In the genomic region with DNA sequence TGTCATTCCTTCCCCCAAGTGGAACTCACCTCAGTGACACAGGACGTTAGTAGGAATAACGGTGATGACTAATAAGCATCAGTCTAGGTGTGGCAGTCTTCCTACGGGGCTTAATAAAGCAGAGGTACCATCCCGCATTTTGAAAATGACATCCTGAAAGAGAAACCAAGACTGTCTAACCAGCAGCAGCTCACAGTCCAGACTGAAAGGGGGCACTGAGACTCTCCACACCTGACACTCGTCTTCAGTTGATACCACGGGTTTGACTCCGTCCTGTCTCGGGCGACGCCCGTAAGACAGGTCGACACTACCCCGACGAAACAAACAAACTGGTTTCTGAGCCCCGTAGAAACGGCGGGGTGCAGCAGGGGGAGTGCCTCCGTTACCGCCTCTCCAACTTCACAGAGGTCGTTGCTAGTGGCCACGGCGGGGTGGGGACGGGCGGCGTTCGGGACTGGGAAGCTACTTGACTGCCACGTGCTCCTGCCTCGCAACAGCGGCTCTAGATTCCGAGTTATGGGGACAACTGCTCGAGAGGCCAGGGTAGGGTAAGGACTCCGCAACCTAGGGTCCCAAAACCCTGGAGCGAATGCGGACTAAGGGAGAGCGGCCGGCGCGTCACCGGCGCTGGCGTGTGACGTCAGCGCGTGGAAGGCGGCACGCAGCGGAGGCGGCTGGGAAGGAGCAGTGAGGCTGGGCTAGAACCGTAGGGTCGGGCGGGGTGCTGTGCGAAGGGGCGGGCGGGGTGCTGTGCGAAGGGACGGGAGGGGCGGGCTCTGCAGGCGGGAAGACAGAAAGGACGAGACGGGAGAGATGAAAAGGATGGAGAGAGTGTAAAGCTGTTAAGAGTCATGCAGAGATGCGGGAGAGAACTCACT, we compare ENCODE assay signal across 1 cellular context.
A peak's percentile ranks its signal among the peaks of the same experiment; 100 is the strongest.
TF ChIP-seq lines count a peak whose summit lies in the region.

A gene with protein sequence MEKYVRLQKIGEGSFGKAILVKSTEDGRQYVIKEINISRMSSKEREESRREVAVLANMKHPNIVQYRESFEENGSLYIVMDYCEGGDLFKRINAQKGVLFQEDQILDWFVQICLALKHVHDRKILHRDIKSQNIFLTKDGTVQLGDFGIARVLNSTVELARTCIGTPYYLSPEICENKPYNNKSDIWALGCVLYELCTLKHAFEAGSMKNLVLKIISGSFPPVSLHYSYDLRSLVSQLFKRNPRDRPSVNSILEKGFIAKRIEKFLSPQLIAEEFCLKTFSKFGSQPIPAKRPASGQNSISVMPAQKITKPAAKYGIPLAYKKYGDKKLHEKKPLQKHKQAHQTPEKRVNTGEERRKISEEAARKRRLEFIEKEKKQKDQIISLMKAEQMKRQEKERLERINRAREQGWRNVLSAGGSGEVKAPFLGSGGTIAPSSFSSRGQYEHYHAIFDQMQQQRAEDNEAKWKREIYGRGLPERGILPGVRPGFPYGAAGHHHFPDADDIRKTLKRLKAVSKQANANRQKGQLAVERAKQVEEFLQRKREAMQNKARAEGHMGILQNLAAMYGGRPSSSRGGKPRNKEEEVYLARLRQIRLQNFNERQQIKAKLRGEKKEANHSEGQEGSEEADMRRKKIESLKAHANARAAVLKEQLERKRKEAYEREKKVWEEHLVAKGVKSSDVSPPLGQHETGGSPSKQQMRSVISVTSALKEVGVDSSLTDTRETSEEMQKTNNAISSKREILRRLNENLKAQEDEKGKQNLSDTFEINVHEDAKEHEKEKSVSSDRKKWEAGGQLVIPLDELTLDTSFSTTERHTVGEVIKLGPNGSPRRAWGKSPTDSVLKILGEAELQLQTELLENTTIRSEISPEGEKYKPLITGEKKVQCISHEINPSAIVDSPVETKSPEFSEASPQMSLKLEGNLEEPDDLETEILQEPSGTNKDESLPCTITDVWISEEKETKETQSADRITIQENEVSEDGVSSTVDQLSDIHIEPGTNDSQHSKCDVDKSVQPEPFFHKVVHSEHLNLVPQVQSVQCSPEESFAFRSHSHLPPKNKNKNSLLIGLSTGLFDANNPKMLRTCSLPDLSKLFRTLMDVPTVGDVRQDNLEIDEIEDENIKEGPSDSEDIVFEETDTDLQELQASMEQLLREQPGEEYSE (N-terminal part only) (minus strand): TSS at position 593 of the 878 bp plus-strand sequence. CDS start 9,953 bp downstream, outside the sequence.

TF ChIP-seq in K562, 482 proteins besides CTCF, POLR2A, EP300 and RAD21 (continued from another document and continues in another):
- TF ChIP-seq, protein P1, sequence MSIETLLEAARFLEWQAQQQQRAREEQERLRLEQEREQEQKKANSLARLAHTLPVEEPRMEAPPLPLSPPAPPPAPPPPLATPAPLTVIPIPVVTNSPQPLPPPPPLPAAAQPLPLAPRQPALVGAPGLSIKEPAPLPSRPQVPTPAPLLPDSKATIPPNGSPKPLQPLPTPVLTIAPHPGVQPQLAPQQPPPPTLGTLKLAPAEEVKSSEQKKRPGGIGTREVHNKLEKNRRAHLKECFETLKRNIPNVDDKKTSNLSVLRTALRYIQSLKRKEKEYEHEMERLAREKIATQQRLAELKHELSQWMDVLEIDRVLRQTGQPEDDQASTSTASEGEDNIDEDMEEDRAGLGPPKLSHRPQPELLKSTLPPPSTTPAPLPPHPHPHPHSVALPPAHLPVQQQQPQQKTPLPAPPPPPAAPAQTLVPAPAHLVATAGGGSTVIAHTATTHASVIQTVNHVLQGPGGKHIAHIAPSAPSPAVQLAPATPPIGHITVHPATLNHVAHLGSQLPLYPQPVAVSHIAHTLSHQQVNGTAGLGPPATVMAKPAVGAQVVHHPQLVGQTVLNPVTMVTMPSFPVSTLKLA (conservative IDR thresholded peaks at IDR 0.05), result peak; percentile 87 to 95
- TF ChIP-seq U2AF1 (optimal IDR thresholded peaks at IDR 0.05; ENCODE audit: low read depth, low read length) (no peak), ARID2 (IDR thresholded peaks at IDR 0.05) (0 out of 2 replicates have a peak, but pooled peaks have one; percentile 8), ZFX (CRISPR knock-in tag; IDR thresholded peaks at IDR 0.05) (peak; percentile 40; the same call in 1 of the 2 replicates), HNRNPLL (IDR thresholded peaks at IDR 0.05; ENCODE audit: low read depth, low read length, poor library complexity, severe bottlenecking) (peak; percentile 86), TCF3 (CRISPR knock-in tag; IDR thresholded peaks at IDR 0.05) (peak; percentile 29), TCF7 (IDR thresholded peaks at IDR 0.05; ENCODE audit: borderline replicate concordance) (0 out of 2 replicates have a peak, but pooled peaks have one; percentile 46), SUPT5H (IDR thresholded peaks at IDR 0.05) (peak; percentile 97), CTBP1 (IDR thresholded peaks at IDR 0.05; ENCODE audit: borderline replicate concordance) (0 out of 2 replicates have a peak, but pooled peaks have one; percentile 75), ZKSCAN1 (IDR thresholded peaks at IDR 0.05; ENCODE audit: low read depth, low read length) (0 out of 2 replicates have a peak, but pooled peaks have one; percentile 56), ZNF133 (CRISPR knock-in tag; IDR thresholded peaks at IDR 0.05) (no peak), POLR2AphosphoS5 (IDR thresholded peaks at IDR 0.05; ENCODE audit: control insufficient read depth, insufficient read depth, low read depth, low read length) (peak; percentile 94), MTA1 (IDR thresholded peaks at IDR 0.05; ENCODE audit: borderline replicate concordance) (peak; percentile 95), FOXM1 (IDR thresholded peaks at IDR 0.05; ENCODE audit: low read depth) (no peak), FOXM1 (CRISPR knock-in tag; IDR thresholded peaks at IDR 0.05; ENCODE audit: low read depth) (peak; percentile 56; the same call in 1 of the 2 replicates), ZBTB7A (IDR thresholded peaks at IDR 0.05; ENCODE audit: borderline replicate concordance, control insufficient read depth, low read depth, low read length) (peak; percentile 23; the same call in 1 of the 2 replicates), ELF2 (CRISPR knock-in tag; IDR thresholded peaks at IDR 0.05) (no peak), SAP30 (IDR thresholded peaks at IDR 0.05; ENCODE audit: borderline replicate concordance, insufficient read depth, low read depth, low read length, poor library complexity, severe bottlenecking) (peak; percentile 65), KLF6 (CRISPR knock-in tag; IDR thresholded peaks at IDR 0.05; ENCODE audit: borderline replicate concordance) (0 out of 2 replicates have a peak, but pooled peaks have one; percentile 29), NCOA1 (IDR thresholded peaks at IDR 0.05; ENCODE audit: low read depth) (0 out of 2 replicates have a peak, but pooled peaks have one; percentile 22), RBM39 (optimal IDR thresholded peaks at IDR 0.05; ENCODE audit: low read depth, low read length) (no peak), RHOXF2B (CRISPR knock-in tag; conservative IDR thresholded peaks at IDR 0.05) (no peak), SPI1 (IDR thresholded peaks at IDR 0.05; ENCODE audit: borderline replicate concordance, low read depth, low read length) (no peak), ZNF695 (CRISPR knock-in tag; IDR thresholded peaks at IDR 0.05) (no peak), KDM5B (IDR thresholded peaks at IDR 0.05; ENCODE audit: insufficient replicate concordance, low read depth, low read length) (peak; percentile 88), PURB (CRISPR knock-in tag; IDR thresholded peaks at IDR 0.05; ENCODE audit: low read depth) (no peak), TBP (optimal IDR thresholded peaks at IDR 0.05; ENCODE audit: low read depth, low read length) (peak; percentile 82), RB1 (IDR thresholded peaks at IDR 0.05; ENCODE audit: low read depth) (0 out of 2 replicates have a peak, but pooled peaks have one; percentile 33), KDM1A (IDR thresholded peaks at IDR 0.05) (peak in 1 of 2 experiments; percentile 28; a peak in 1 of 4 replicates), TBL1XR1 (IDR thresholded peaks at IDR 0.05; ENCODE audit: low read length in 2 of 2) (peak in 1 of 2 experiments; percentile 57; a peak in 2 of 4 replicates), HDAC2 (IDR thresholded peaks at IDR 0.05) (peak; percentile 62; the same call in 1 of the 2 replicates), ZNF717 (CRISPR knock-in tag; IDR thresholded peaks at IDR 0.05) (no peak), YY1 (IDR thresholded peaks at IDR 0.05; ENCODE audit: borderline replicate concordance in 1 of 3, control insufficient read depth in 1 of 3, extremely low read depth in 1 of 3, insufficient read depth in 3 of 3, insufficient read length in 1 of 3, insufficient replicate concordance in 2 of 3, low read depth in 1 of 3, low read length in 2 of 3) (peak in 1 of 3 experiments; percentile 20), HDGF (IDR thresholded peaks at IDR 0.05) (no peak), MEF2D (tag; conservative IDR thresholded peaks at IDR 0.05; ENCODE audit: low read depth) (no peak), FOXK2 (conservative IDR thresholded peaks at IDR 0.05 in 1 of 2, IDR thresholded peaks at IDR 0.05 in 1 of 2; ENCODE audit: low read depth in 2 of 2) (peak; percentile 34 to 35; a peak in 2 of 4 replicates)
- TF ChIP-seq, protein P2, sequence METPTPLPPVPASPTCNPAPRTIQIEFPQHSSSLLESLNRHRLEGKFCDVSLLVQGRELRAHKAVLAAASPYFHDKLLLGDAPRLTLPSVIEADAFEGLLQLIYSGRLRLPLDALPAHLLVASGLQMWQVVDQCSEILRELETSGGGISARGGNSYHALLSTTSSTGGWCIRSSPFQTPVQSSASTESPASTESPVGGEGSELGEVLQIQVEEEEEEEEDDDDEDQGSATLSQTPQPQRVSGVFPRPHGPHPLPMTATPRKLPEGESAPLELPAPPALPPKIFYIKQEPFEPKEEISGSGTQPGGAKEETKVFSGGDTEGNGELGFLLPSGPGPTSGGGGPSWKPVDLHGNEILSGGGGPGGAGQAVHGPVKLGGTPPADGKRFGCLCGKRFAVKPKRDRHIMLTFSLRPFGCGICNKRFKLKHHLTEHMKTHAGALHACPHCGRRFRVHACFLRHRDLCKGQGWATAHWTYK (CRISPR knock-in tag; IDR thresholded peaks at IDR 0.05), result no peak
- TF ChIP-seq, protein P3, sequence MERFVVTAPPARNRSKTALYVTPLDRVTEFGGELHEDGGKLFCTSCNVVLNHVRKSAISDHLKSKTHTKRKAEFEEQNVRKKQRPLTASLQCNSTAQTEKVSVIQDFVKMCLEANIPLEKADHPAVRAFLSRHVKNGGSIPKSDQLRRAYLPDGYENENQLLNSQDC (CRISPR knock-in tag; IDR thresholded peaks at IDR 0.05), result 0 out of 2 replicates have a peak, but pooled peaks have one; percentile 22
- TF ChIP-seq, protein P4, sequence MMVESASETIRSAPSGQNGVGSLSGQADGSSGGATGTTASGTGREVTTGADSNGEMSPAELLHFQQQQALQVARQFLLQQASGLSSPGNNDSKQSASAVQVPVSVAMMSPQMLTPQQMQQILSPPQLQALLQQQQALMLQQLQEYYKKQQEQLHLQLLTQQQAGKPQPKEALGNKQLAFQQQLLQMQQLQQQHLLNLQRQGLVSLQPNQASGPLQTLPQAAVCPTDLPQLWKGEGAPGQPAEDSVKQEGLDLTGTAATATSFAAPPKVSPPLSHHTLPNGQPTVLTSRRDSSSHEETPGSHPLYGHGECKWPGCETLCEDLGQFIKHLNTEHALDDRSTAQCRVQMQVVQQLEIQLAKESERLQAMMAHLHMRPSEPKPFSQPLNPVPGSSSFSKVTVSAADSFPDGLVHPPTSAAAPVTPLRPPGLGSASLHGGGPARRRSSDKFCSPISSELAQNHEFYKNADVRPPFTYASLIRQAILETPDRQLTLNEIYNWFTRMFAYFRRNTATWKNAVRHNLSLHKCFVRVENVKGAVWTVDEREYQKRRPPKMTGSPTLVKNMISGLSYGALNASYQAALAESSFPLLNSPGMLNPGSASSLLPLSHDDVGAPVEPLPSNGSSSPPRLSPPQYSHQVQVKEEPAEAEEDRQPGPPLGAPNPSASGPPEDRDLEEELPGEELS (CRISPR knock-in tag; IDR thresholded peaks at IDR 0.05; ENCODE audit: borderline replicate concordance), result peak; percentile 77; the same call in 1 of the 2 replicates
- TF ChIP-seq, protein P5, sequence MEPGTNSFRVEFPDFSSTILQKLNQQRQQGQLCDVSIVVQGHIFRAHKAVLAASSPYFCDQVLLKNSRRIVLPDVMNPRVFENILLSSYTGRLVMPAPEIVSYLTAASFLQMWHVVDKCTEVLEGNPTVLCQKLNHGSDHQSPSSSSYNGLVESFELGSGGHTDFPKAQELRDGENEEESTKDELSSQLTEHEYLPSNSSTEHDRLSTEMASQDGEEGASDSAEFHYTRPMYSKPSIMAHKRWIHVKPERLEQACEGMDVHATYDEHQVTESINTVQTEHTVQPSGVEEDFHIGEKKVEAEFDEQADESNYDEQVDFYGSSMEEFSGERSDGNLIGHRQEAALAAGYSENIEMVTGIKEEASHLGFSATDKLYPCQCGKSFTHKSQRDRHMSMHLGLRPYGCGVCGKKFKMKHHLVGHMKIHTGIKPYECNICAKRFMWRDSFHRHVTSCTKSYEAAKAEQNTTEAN (CRISPR knock-in tag; IDR thresholded peaks at IDR 0.05), result peak; percentile 75; the same call in 1 of the 2 replicates
- TF ChIP-seq, protein P6, sequence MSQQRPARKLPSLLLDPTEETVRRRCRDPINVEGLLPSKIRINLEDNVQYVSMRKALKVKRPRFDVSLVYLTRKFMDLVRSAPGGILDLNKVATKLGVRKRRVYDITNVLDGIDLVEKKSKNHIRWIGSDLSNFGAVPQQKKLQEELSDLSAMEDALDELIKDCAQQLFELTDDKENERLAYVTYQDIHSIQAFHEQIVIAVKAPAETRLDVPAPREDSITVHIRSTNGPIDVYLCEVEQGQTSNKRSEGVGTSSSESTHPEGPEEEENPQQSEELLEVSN (IDR thresholded peaks at IDR 0.05; ENCODE audit: borderline replicate concordance in 1 of 2, extremely low read depth in 1 of 2, insufficient read depth in 1 of 2, insufficient read length in 1 of 2, low read depth in 1 of 2, low read length in 1 of 2, poor library complexity in 1 of 2, severe bottlenecking in 1 of 2), result peak in 1 of 2 experiments; percentile 43
- TF ChIP-seq, protein P7, sequence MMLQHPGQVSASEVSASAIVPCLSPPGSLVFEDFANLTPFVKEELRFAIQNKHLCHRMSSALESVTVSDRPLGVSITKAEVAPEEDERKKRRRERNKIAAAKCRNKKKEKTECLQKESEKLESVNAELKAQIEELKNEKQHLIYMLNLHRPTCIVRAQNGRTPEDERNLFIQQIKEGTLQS (IDR thresholded peaks at IDR 0.05), result peak; percentile 63
- TF ChIP-seq, protein P7 (CRISPR knock-in tag; conservative IDR thresholded peaks at IDR 0.05), result no peak
- TF ChIP-seq, protein P8, sequence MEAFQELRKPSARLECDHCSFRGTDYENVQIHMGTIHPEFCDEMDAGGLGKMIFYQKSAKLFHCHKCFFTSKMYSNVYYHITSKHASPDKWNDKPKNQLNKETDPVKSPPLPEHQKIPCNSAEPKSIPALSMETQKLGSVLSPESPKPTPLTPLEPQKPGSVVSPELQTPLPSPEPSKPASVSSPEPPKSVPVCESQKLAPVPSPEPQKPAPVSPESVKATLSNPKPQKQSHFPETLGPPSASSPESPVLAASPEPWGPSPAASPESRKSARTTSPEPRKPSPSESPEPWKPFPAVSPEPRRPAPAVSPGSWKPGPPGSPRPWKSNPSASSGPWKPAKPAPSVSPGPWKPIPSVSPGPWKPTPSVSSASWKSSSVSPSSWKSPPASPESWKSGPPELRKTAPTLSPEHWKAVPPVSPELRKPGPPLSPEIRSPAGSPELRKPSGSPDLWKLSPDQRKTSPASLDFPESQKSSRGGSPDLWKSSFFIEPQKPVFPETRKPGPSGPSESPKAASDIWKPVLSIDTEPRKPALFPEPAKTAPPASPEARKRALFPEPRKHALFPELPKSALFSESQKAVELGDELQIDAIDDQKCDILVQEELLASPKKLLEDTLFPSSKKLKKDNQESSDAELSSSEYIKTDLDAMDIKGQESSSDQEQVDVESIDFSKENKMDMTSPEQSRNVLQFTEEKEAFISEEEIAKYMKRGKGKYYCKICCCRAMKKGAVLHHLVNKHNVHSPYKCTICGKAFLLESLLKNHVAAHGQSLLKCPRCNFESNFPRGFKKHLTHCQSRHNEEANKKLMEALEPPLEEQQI (IDR thresholded peaks at IDR 0.05), result no peak
